In genomic region chr14:54177861-54178591, GRCh38 we compare ENCODE assay signal across 22 cellular contexts.
A peak's percentile ranks its signal among the peaks of the same experiment; 100 is the strongest.
DNase-seq lines count a peak whose midpoint lies in the region; ATAC-seq and TF ChIP-seq lines count a peak whose summit lies in the region.
"Had no signal": no experiment of that assay in that cellular context is flagged by ENCODE, and none has a peak within 500 bp of the region (broad histone marks: within the 10 kb centered on the region; RNA-seq: fewer than 3 reads in every experiment).

No MANE protein-coding gene starts in this region.

- POLR2A ChIA-PET in Caco-2 (lab: Charles Lee): no interaction called here

- no peak overlapping the region for H3K27ac Mint-ChIP-seq in Caco-2 (ENCODE audit: unreplicated experiment)
- H3K27ac Mint-ChIP-seq: activated naive CD4-positive, alpha-beta T cell treated with anti-CD3 and anti-CD28 coated beads, Interleukin-2, amount 10 ng/mL, durations not matched to agents 7 days and 5 days; CD8-positive, alpha-beta T cell; IgD-negative memory B cell; stimulated activated effector memory CD8-positive, alpha-beta T cell treated with anti-CD3 and anti-CD28 coated beads, Interleukin-12 subunit alpha, Interleukin-12 subunit beta, amount 100 ng/mL, for 72 hours had no signal

- H3K27me3 ChIP-seq in Caco-2 (replicated peaks; ENCODE audit: control insufficient read depth, insufficient read depth, low read length) (no peaks in the 10 kb centered on the region), lower lobe of right lung (ENCODE audit: low read depth) (no peaks in the 10 kb centered on the region)
- H3K27me3 ChIP-seq: gastroesophageal sphincter, upper lobe of left lung had no signal

- DNase-seq in Caco-2 (peak; percentile 11 to 48), LoVo (ENCODE audit: low spot score) (peak; percentile 87), cerebellar cortex (ENCODE audit: low spot score) (peak; percentile 80), lower lobe of right lung (no peak), caudate nucleus (lab: John Stamatoyannopoulos, UW) (no peak), HPDE6-E6E7 (ENCODE audit: extremely low spot score) (no peak), Kasumi-1 (lab: John Stamatoyannopoulos, UW) (no peak), NCI-H2171 treated with DMSO at 0.1 percent for 48 hours (lab: John Stamatoyannopoulos, UW) (no peak)
- DNase-seq: activated CD4-positive, alpha-beta T cell treated with anti-CD3 and anti-CD28 coated beads for 4 hours; activated CD8-positive, alpha-beta memory T cell treated with anti-CD3 and anti-CD28 coated beads, Interleukin-2, amount 50 U/mL, for 48 hours; activated naive CD4-positive, alpha-beta T cell treated with anti-CD3 and anti-CD28 coated beads, Interleukin-2, amount 10 ng/mL, durations not matched to agents 7 days and 5 days; CD8-positive, alpha-beta T cell; central memory CD4-positive, alpha-beta T cell; GF-D8; HCEC 1CT; NCI-H2227 treated with DMSO at 0.1 percent for 48 hours; T1000; upper lobe of left lung had no signal

- BruUV-seq in Caco-2 (replicated peaks; lab: Mats Ljungman, UMichigan): no TSS peak

- H3K4me3 Mint-ChIP-seq in Caco-2 (ENCODE audit: unreplicated experiment): no peak overlapping the region
- H3K4me3 Mint-ChIP-seq: activated naive CD4-positive, alpha-beta T cell treated with anti-CD3 and anti-CD28 coated beads, Interleukin-2, amount 10 ng/mL, durations not matched to agents 7 days and 5 days; CD8-positive, alpha-beta T cell; IgD-negative memory B cell; stimulated activated effector memory CD8-positive, alpha-beta T cell treated with anti-CD3 and anti-CD28 coated beads, Interleukin-12 subunit alpha, Interleukin-12 subunit beta, amount 100 ng/mL, for 72 hours had no signal

- H3K9me3 ChIP-seq in Caco-2 (no peaks in the 10 kb centered on the region), lower lobe of right lung (no peaks in the 10 kb centered on the region)
- H3K9me3 ChIP-seq: gastroesophageal sphincter, upper lobe of left lung had no signal

- H3K27ac ChIP-seq in lower lobe of right lung (no peak overlapping the region), caudate nucleus (ENCODE audit: low read depth, low read length) (no peak overlapping the region)
- H3K27ac ChIP-seq: gastroesophageal sphincter, skin epidermis, upper lobe of left lung had no signal

- CTCF ChIA-PET in Caco-2 (lab: Charles Lee): interaction anchor here (0.5 to 1.3 kb wide), 4 partner anchors 151 to 746 kb away, joined by 3 to 8 read pairs (median 4); partner anchors contain the start of gene BMP4

- no peaks in the 10 kb centered on the region for H3K27me3 Mint-ChIP-seq in Caco-2 (ENCODE audit: insufficient read depth, unreplicated experiment)

- peak; percentile 26 to 48 for ATAC-seq in lower lobe of right lung
- ATAC-seq: CD8-positive, alpha-beta T cell; gastroesophageal sphincter; stimulated activated effector memory CD8-positive, alpha-beta T cell treated with anti-CD3 and anti-CD28 coated beads, Interleukin-12 subunit alpha, Interleukin-12 subunit beta, amount 100 ng/mL, for 72 hours had no signal

- no peaks in the 10 kb centered on the region for H3K36me3 Mint-ChIP-seq in Caco-2 (ENCODE audit: insufficient read depth, unreplicated experiment)
- H3K36me3 Mint-ChIP-seq: activated naive CD4-positive, alpha-beta T cell treated with anti-CD3 and anti-CD28 coated beads, Interleukin-2, amount 10 ng/mL, durations not matched to agents 7 days and 5 days; CD8-positive, alpha-beta T cell; IgD-negative memory B cell; stimulated activated effector memory CD8-positive, alpha-beta T cell treated with anti-CD3 and anti-CD28 coated beads, Interleukin-12 subunit alpha, Interleukin-12 subunit beta, amount 100 ng/mL, for 72 hours had no signal

- peaks cover 33% of the 10 kb centered on the region for H3K4me1 Mint-ChIP-seq in Caco-2 (ENCODE audit: low read depth, unreplicated experiment)
- H3K4me1 Mint-ChIP-seq: activated naive CD4-positive, alpha-beta T cell treated with anti-CD3 and anti-CD28 coated beads, Interleukin-2, amount 10 ng/mL, durations not matched to agents 7 days and 5 days; IgD-negative memory B cell; stimulated activated effector memory CD8-positive, alpha-beta T cell treated with anti-CD3 and anti-CD28 coated beads, Interleukin-12 subunit alpha, Interleukin-12 subunit beta, amount 100 ng/mL, for 72 hours had no signal

- no peak overlapping the region for H3K4me3 ChIP-seq in Caco-2 (ENCODE audit: low read depth, low read length)
- no peak overlapping the region for H3K4me3 ChIP-seq in lower lobe of right lung
- H3K4me3 ChIP-seq: gastroesophageal sphincter, skin epidermis, upper lobe of left lung had no signal

- H3K4me1 ChIP-seq in Caco-2 (peaks cover 47% of the 10 kb centered on the region), lower lobe of right lung (peaks cover 13% of the 10 kb centered on the region)

- no peaks in the 10 kb centered on the region; the same call in 1 of the 2 replicates for H3K36me3 ChIP-seq in Caco-2 (ENCODE audit: control insufficient read depth, insufficient read depth, low read length)
- H3K36me3 ChIP-seq in lower lobe of right lung: no peaks in the 10 kb centered on the region
- H3K36me3 ChIP-seq: gastroesophageal sphincter, upper lobe of left lung had no signal

- no peak for TF ChIP-seq CTCF in Caco-2 (IDR thresholded peaks at IDR 0.05; ENCODE audit: insufficient read depth in 1 of 2, low read depth in 1 of 2, low read length in 1 of 2, severe bottlenecking in 1 of 2, unreplicated experiment in 1 of 2)
- no peak for TF ChIP-seq CTCF in lower lobe of right lung (IDR thresholded peaks at IDR 0.05)

- no peaks in the 10 kb centered on the region for H3K9me3 Mint-ChIP-seq in Caco-2 (ENCODE audit: unreplicated experiment)
- H3K9me3 Mint-ChIP-seq: activated naive CD4-positive, alpha-beta T cell treated with anti-CD3 and anti-CD28 coated beads, Interleukin-2, amount 10 ng/mL, durations not matched to agents 7 days and 5 days; CD8-positive, alpha-beta T cell; IgD-negative memory B cell; stimulated activated effector memory CD8-positive, alpha-beta T cell treated with anti-CD3 and anti-CD28 coated beads, Interleukin-12 subunit alpha, Interleukin-12 subunit beta, amount 100 ng/mL, for 72 hours had no signal

- intact Hi-C loops in Caco-2 (cut with micrococcal nuclease; ENCODE audit: unreplicated experiment) (no loop called here), lower lobe of right lung (cut with DNase I) (no loop called here)

Comparison
In these comparisons a context has a peak if more than half of its experiments do, and no peak if none do; other contexts are left out.
1. DNase-seq: peak in Caco-2 (2 of 2), LoVo (single experiment) and cerebellar cortex (single experiment); none in lower lobe of right lung (single experiment), caudate nucleus (0 of 61), HPDE6-E6E7 (single experiment), Kasumi-1 (0 of 2) and NCI-H2171 treated with DMSO at 0.1 percent for 48 hours (single experiment).